ENCODE assay signal across 8 cellular contexts in the genomic region with DNA sequence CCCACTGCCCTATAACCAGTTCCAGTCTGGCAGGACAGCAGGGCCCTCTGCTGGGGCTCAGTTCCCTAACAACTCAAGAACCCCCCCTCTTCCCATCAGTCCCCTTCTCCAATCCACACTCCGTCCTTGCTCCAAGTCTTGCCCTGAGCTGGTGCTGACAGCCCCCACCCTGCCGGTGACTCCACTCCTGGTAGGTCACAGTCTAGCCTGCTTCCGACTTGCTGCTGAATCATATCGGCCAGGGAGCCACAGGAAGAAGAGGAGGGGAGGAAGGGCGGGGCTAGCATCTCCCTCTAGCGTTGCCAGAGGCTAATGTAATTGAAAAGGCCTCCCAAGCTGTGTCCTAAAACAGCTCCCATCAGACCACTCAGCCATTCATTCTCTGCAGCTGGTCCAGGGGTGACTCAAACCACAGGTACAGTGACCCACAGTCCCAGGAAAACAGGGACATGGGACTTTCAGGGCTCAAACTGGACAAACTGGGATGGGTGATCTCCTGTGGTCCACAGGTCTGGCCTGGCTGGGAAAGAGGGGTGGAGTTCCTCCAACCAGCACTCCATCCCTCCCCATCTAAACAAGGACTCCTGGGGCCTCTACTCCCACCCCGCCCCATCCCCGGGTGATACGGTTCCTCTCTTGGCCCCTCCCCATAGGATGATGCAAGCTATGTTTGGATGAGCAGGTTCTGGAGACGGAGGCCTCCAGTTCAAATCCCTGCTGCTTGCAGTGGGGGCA.
A peak's percentile ranks its signal among the peaks of the same experiment; 100 is the strongest.
DNase-seq lines count a peak whose midpoint lies in the region; ATAC-seq, FAIRE-seq and TF ChIP-seq lines count a peak whose summit lies in the region.

No MANE protein-coding gene starts in this region.

- H3K4me3 ChIP-seq in endothelial cell of umbilical vein (replicated peaks in 1 of 3; ENCODE audit: insufficient read depth in 1 of 3, low read depth in 1 of 3, low read length in 3 of 3) (no peak overlapping the region), tibial artery (no peak overlapping the region)

- TF ChIP-seq POLR2A in H54 (IDR thresholded peaks at IDR 0.05; ENCODE audit: low read depth, low read length) (peak; percentile 46; the same call in 1 of the 2 replicates), endothelial cell of umbilical vein (IDR thresholded peaks at IDR 0.05; ENCODE audit: low read depth, low read length) (no peak)

- no peaks in the 10 kb centered on the region for H3K36me3 Mint-ChIP-seq in activated CD8-positive, alpha-beta T cell treated with anti-CD3 and anti-CD28 coated beads for 36 hours (ENCODE audit: low read depth)
- H3K36me3 Mint-ChIP-seq in nephron progenitor cell (ENCODE audit: low read depth): peaks cover 7% of the 10 kb centered on the region

- H3K4me1 ChIP-seq in endothelial cell of umbilical vein (ENCODE audit: control insufficient read depth, extremely low read depth, insufficient read depth, low read length) (peaks cover 20% of the 10 kb centered on the region), tibial artery (peaks cover 6 to 55% (median 49%) of the 10 kb centered on the region in 4 donors)

- no peaks in the 10 kb centered on the region for H3K79me2 ChIP-seq in endothelial cell of umbilical vein (ENCODE audit: control insufficient read depth, insufficient read depth, low read length)

- peak; percentile 53 for TF ChIP-seq CTCF in activated CD8-positive, alpha-beta T cell treated with anti-CD3 and anti-CD28 coated beads for 36 hours (IDR thresholded peaks at IDR 0.05)
- TF ChIP-seq CTCF in endothelial cell of umbilical vein (IDR thresholded peaks at IDR 0.05; ENCODE audit: extremely low read depth in 1 of 2, insufficient read depth in 1 of 2, low read depth in 1 of 2, low read length in 2 of 2): peak; percentile 56 to 63
- TF ChIP-seq CTCF in nephron progenitor cell (IDR thresholded peaks at IDR 0.05): peak; percentile 15
- peak in 1 of 2 experiments; percentile 29 for TF ChIP-seq CTCF in tibial artery (IDR thresholded peaks at IDR 0.05)

- H3K27ac Mint-ChIP-seq in activated CD8-positive, alpha-beta T cell treated with anti-CD3 and anti-CD28 coated beads for 36 hours: peak overlapping the region; percentile 8
- H3K27ac Mint-ChIP-seq in nephron progenitor cell: no peak overlapping the region

- peak overlapping the region; percentile 76 for H2AFZ ChIP-seq in endothelial cell of umbilical vein (ENCODE audit: low read depth, low read length)

- dilution Hi-C loops in endothelial cell of umbilical vein (cut with MboI; ENCODE audit: extremely low pct_ligation_motif_present, low sequenced_read_pairs): no loop called here

- intact Hi-C loops in activated CD8-positive, alpha-beta T cell treated with anti-CD3 and anti-CD28 coated beads for 36 hours (cut with micrococcal nuclease): no loop called here
- intact Hi-C loops in endothelial cell of umbilical vein (cut with micrococcal nuclease) (loop anchor here (2.0 kb wide), 1 partner anchor 28 kb away; no protein-coding TSS in a partner anchor), tibial artery (cut with DNase I; ENCODE audit: low total_unique reads) (no loop called here)

- H3K36me3 ChIP-seq in endothelial cell of umbilical vein (ENCODE audit: control insufficient read depth in 2 of 2, extremely low read depth in 1 of 2, insufficient read depth in 2 of 2, low read length in 2 of 2) (no peaks in the 10 kb centered on the region), tibial artery (no peaks in the 10 kb centered on the region)

- peaks cover 19% of the 10 kb centered on the region for H3K4me1 Mint-ChIP-seq in activated CD8-positive, alpha-beta T cell treated with anti-CD3 and anti-CD28 coated beads for 36 hours (ENCODE audit: low read depth)
- peaks cover 31% of the 10 kb centered on the region for H3K4me1 Mint-ChIP-seq in nephron progenitor cell

- H3K9me1 ChIP-seq in endothelial cell of umbilical vein (replicated peaks; ENCODE audit: control insufficient read depth, extremely low read depth, insufficient read depth, low read length): no peaks in the 10 kb centered on the region

- CTCF ChIA-PET in activated CD8-positive, alpha-beta T cell treated with anti-CD3 and anti-CD28 coated beads for 36 hours (lab: Charles Lee): interaction anchor here (1.0 to 3.3 kb wide), 7 partner anchors 8 to 577 kb away, joined by 3 to 30 read pairs (median 4); no protein-coding TSS in a partner anchor
- CTCF ChIA-PET in endothelial cell of umbilical vein (lab: Charles Lee): interaction anchor here (0.7 to 3.7 kb wide), 13 partner anchors 10 to 191 kb away, joined by 3 to 35 read pairs (median 3); no protein-coding TSS in a partner anchor

- POLR2A ChIA-PET in activated CD8-positive, alpha-beta T cell treated with anti-CD3 and anti-CD28 coated beads for 36 hours (lab: Charles Lee): interaction anchor here (1.0 kb wide), 1 partner anchor 82 kb away, joined by 3 read pairs; no protein-coding TSS in a partner anchor
- POLR2A ChIA-PET in endothelial cell of umbilical vein (lab: Charles Lee): no interaction called here

- peak; percentile 98 for DNase-seq in ELR (ENCODE audit: low read depth)
- peak; percentile 100 for DNase-seq in H54 (ENCODE audit: insufficient read length, low spot score)
- peak; percentile 90 for DNase-seq in NCI-H460 (ENCODE audit: extremely low read depth, low read depth)
- DNase-seq in activated CD8-positive, alpha-beta T cell treated with anti-CD3 and anti-CD28 coated beads for 36 hours: peak; percentile 89
- peak; percentile 83 for DNase-seq in endothelial cell of umbilical vein (ENCODE audit: low read depth, low spot score)
- peak; percentile 23 for DNase-seq in nephron progenitor cell
- DNase-seq in tibial artery: peak; percentile 59 to 87
- DNase-seq in NCI-H1417 treated with DMSO at 0.1 percent for 48 hours (lab: John Stamatoyannopoulos, UW): no peak

- H3K27ac ChIP-seq in endothelial cell of umbilical vein (ENCODE audit: insufficient read depth, low read depth, low read length): peak overlapping the region; percentile 61
- H3K27ac ChIP-seq in tibial artery: peak overlapping the region; percentile 78 to 84

- H3K9ac ChIP-seq in endothelial cell of umbilical vein (replicated peaks; ENCODE audit: extremely low read depth, insufficient read depth, low read length): peak overlapping the region; percentile 49

- no peaks in the 10 kb centered on the region for H4K20me1 ChIP-seq in endothelial cell of umbilical vein (replicated peaks; ENCODE audit: control insufficient read depth, extremely low read depth, insufficient read depth, low read length)

- H3K9me3 ChIP-seq in endothelial cell of umbilical vein (replicated peaks; ENCODE audit: control insufficient read depth, insufficient read depth, low read length) (no peaks in the 10 kb centered on the region), tibial artery (no peaks in the 10 kb centered on the region)

- H3K4me2 ChIP-seq in endothelial cell of umbilical vein (ENCODE audit: insufficient read depth, low read length): peak overlapping the region; percentile 64

- H3K27me3 ChIP-seq in endothelial cell of umbilical vein (ENCODE audit: control insufficient read depth in 2 of 2, insufficient read depth in 2 of 2, low read length in 2 of 2) (no peaks in the 10 kb centered on the region), tibial artery (no peaks in the 10 kb centered on the region)

- H3K9me3 Mint-ChIP-seq in activated CD8-positive, alpha-beta T cell treated with anti-CD3 and anti-CD28 coated beads for 36 hours: no peaks in the 10 kb centered on the region
- no peaks in the 10 kb centered on the region for H3K9me3 Mint-ChIP-seq in nephron progenitor cell

- FAIRE-seq in H54 (lab: Jason Lieb, UNC) (peak; percentile 70), endothelial cell of umbilical vein (lab: Jason Lieb, UNC) (peak; percentile 100)

- H3K4me3 Mint-ChIP-seq in activated CD8-positive, alpha-beta T cell treated with anti-CD3 and anti-CD28 coated beads for 36 hours: peak overlapping the region; percentile 1
- H3K4me3 Mint-ChIP-seq in nephron progenitor cell: no peak overlapping the region

- H3K27me3 Mint-ChIP-seq in activated CD8-positive, alpha-beta T cell treated with anti-CD3 and anti-CD28 coated beads for 36 hours: peaks cover 4% of the 10 kb centered on the region
- peaks cover 49% of the 10 kb centered on the region for H3K27me3 Mint-ChIP-seq in nephron progenitor cell (ENCODE audit: low read depth, poor library complexity)

- BruUV-seq in endothelial cell of umbilical vein (replicated peaks; lab: Mats Ljungman, UMichigan): TSS peak; percentile 88

- peak; percentile 90 for ATAC-seq in activated CD8-positive, alpha-beta T cell treated with anti-CD3 and anti-CD28 coated beads for 36 hours

TF ChIP-seq in endothelial cell of umbilical vein, 7 proteins besides CTCF, POLR2A, EP300 and RAD21:
- TF ChIP-seq JUN (IDR thresholded peaks at IDR 0.05; ENCODE audit: borderline replicate concordance, insufficient read depth, insufficient read length, low read depth): peak; percentile 20
- TF ChIP-seq EZH2 (IDR thresholded peaks at IDR 0.05; ENCODE audit: borderline replicate concordance, low read depth, low read length, severe bottlenecking): no peak
- peak; percentile 83 for TF ChIP-seq POLR2AphosphoS5 (IDR thresholded peaks at IDR 0.05; ENCODE audit: insufficient read depth, low read depth, low read length)
- TF ChIP-seq FOS (IDR thresholded peaks at IDR 0.05; ENCODE audit: borderline replicate concordance, insufficient read depth, low read length): peak; percentile 76
- TF ChIP-seq, protein P1, sequence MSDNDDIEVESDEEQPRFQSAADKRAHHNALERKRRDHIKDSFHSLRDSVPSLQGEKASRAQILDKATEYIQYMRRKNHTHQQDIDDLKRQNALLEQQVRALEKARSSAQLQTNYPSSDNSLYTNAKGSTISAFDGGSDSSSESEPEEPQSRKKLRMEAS (IDR thresholded peaks at IDR 0.05; ENCODE audit: insufficient read depth, insufficient read length): no peak
- no peak for TF ChIP-seq GATA2 (IDR thresholded peaks at IDR 0.05; ENCODE audit: insufficient read depth, insufficient read length, low read depth, low read length)
- TF ChIP-seq MYC (IDR thresholded peaks at IDR 0.05; ENCODE audit: low read depth, low read length): no peak
